In genomic region chr19:43438291-43439162, GRCh38 we compare ENCODE assay signal across 9 cellular contexts. TPM values are rescaled to one million over a fixed set of nuclear protein-coding genes. Genes with fewer than 3 reads are reported as not detected.
DNase-seq lines count a peak whose midpoint lies in the region; ATAC-seq and TF ChIP-seq lines count a peak whose summit lies in the region.
"Had no signal": no experiment of that assay in that cellular context is flagged by ENCODE, and none has a peak within 500 bp of the region (broad histone marks: within the 10 kb centered on the region; RNA-seq: fewer than 3 reads in every experiment).

No MANE protein-coding gene starts in this region.

- dilution Hi-C loops in mammary epithelial cell (cut with HindIII; ENCODE audit: low sequenced_read_pairs) = no loop called here

- intact Hi-C loops in mammary epithelial cell (cut with micrococcal nuclease) = no loop called here

- H3K4me3 Mint-ChIP-seq in progenitor cell of endocrine pancreas (ENCODE audit: low read depth) = no peak overlapping the region

- no peak overlapping the region for H3K27ac ChIP-seq in mammary epithelial cell (ENCODE audit: insufficient read depth, low read depth, low read length)
- H3K27ac ChIP-seq in muscle layer of duodenum (ENCODE audit: low read length) = peak overlapping the region; percentile 45

- no peaks in the 10 kb centered on the region for H3K4me1 Mint-ChIP-seq in progenitor cell of endocrine pancreas (ENCODE audit: low read depth)

- no TSS peak for BruUV-seq in mammary epithelial cell (replicated peaks; lab: Mats Ljungman, UMichigan)

- H3K27me3 ChIP-seq in mammary epithelial cell (ENCODE audit: insufficient read depth, low read length) (no peaks in the 10 kb centered on the region), muscle layer of duodenum (ENCODE audit: low read depth, low read length) (no peaks in the 10 kb centered on the region)

- H3K9me3 ChIP-seq in mammary epithelial cell (replicated peaks; ENCODE audit: insufficient read depth, low read length) = peaks cover 3% of the 10 kb centered on the region
- H3K9me3 ChIP-seq in muscle layer of duodenum (ENCODE audit: control insufficient read depth in 1 of 2, low read length in 2 of 2) = no peaks in the 10 kb centered on the region

- ATAC-seq in HG03432 (IDR thresholded peaks at IDR 0.05; ENCODE audit: unreplicated experiment) = no peak
- no peak for ATAC-seq in GM21529 (IDR thresholded peaks at IDR 0.05; ENCODE audit: unreplicated experiment)

- H3K27ac Mint-ChIP-seq in progenitor cell of endocrine pancreas = no peak overlapping the region

- H3K79me2 ChIP-seq in mammary epithelial cell (ENCODE audit: insufficient read depth, low read length) = no peaks in the 10 kb centered on the region

- no peak for TF ChIP-seq POLR2A in NB4 (IDR thresholded peaks at IDR 0.05; ENCODE audit: extremely low read depth, insufficient read length)

- peaks cover 20% of the 10 kb centered on the region for H3K27me3 Mint-ChIP-seq in progenitor cell of endocrine pancreas

- WGBS in mammary epithelial cell (ENCODE audit: low coverage, missing lambda C conversion rate) = 43% methylated on average over 10 of the region's 10 CpGs

- DNase-seq in COLO668 (lab: John Stamatoyannopoulos, UW; ENCODE audit: unreplicated experiment) = peak; percentile 28
- DNase-seq in NB4 (ENCODE audit: low read depth) = peak; percentile 36
- peak; percentile 46 for DNase-seq in mammary epithelial cell
- no peak for DNase-seq in progenitor cell of endocrine pancreas (ENCODE audit: low spot score, unreplicated experiment)
- no peak for DNase-seq in NCI-H345 (lab: John Stamatoyannopoulos, UW)

- no peaks in the 10 kb centered on the region for H4K20me1 ChIP-seq in mammary epithelial cell (ENCODE audit: insufficient read depth, low read length)

- H3K36me3 Mint-ChIP-seq in progenitor cell of endocrine pancreas (ENCODE audit: insufficient read depth) = no peaks in the 10 kb centered on the region

- H2AFZ ChIP-seq in mammary epithelial cell (ENCODE audit: low read depth, low read length) = no peak overlapping the region

- CTCF ChIA-PET in mammary epithelial cell (lab: Charles Lee; ENCODE audit: low non-redundant PET) = interaction anchor here (0.6 to 0.7 kb wide), 2 partner anchors 81 to 249 kb away, joined by 3 to 4 read pairs; no protein-coding TSS in a partner anchor

- H3K36me3 ChIP-seq in mammary epithelial cell (ENCODE audit: insufficient read depth, low read length) = no peaks in the 10 kb centered on the region
- no peaks in the 10 kb centered on the region for H3K36me3 ChIP-seq in muscle layer of duodenum (ENCODE audit: control insufficient read depth in 1 of 2, insufficient read depth in 2 of 2, low read length in 2 of 2)

- no peaks in the 10 kb centered on the region for H3K9me3 Mint-ChIP-seq in progenitor cell of endocrine pancreas (ENCODE audit: low read depth)

- no peak for TF ChIP-seq CTCF in NB4 (IDR thresholded peaks at IDR 0.05; ENCODE audit: low read depth, low read length)
- TF ChIP-seq CTCF in mammary epithelial cell (conservative IDR thresholded peaks at IDR 0.05 in 1 of 2, IDR thresholded peaks at IDR 0.05 in 1 of 2; ENCODE audit: extremely low read depth in 1 of 2, insufficient read depth in 1 of 2, low read depth in 1 of 2, low read length in 2 of 2) = no peak
- TF ChIP-seq CTCF in progenitor cell of endocrine pancreas (IDR thresholded peaks at IDR 0.05; ENCODE audit: unreplicated experiment) = no peak

- H3K4me3 ChIP-seq in NB4 (ENCODE audit: low read depth, low read length) = no peak overlapping the region
- H3K4me3 ChIP-seq in mammary epithelial cell (replicated peaks in 1 of 3; ENCODE audit: insufficient read depth in 1 of 3, low read depth in 2 of 3, low read length in 3 of 3) = no peak overlapping the region
- H3K4me3 ChIP-seq in muscle layer of duodenum (ENCODE audit: low read depth in 1 of 2, low read length in 2 of 2) = peak overlapping the region in 1 of 2 donors; percentile 28

- no peak overlapping the region for H3K9ac ChIP-seq in mammary epithelial cell (ENCODE audit: insufficient read depth, low read length)

- in situ Hi-C loops in mammary epithelial cell (cut with MboI; ENCODE audit: low sequenced_read_pairs in 2 of 2) = no loop called here

- H3K4me1 ChIP-seq in mammary epithelial cell (ENCODE audit: insufficient read depth, low read length) (peaks cover 8% of the 10 kb centered on the region), muscle layer of duodenum (ENCODE audit: control insufficient read depth in 1 of 2, insufficient read depth in 2 of 2, low read length in 2 of 2) (peaks cover 0 to 5% of the 10 kb centered on the region in 2 donors)

- H3K4me2 ChIP-seq in mammary epithelial cell (ENCODE audit: insufficient read depth, low read depth, low read length) = no peak overlapping the region

RNA-seq across cellular contexts. Expression of gene TEX101, which starts 23.8 kb away (rescaled TPM):
- total RNA-seq in mammary epithelial cell = not detected
- not detected for polyA plus RNA-seq in mammary epithelial cell
- not detected for polyA minus RNA-seq in mammary epithelial cell
- total RNA-seq in progenitor cell of endocrine pancreas = not detected in 2 replicates
- total RNA-seq: omental fat pad had no signal

RNA-seq across cellular contexts. Expression of gene LYPD3, which starts 26.9 kb away (rescaled TPM):
- total RNA-seq in mammary epithelial cell (10 to 100 TPM in 1 of 2 donors, under 1 TPM in 1; 0.33 to 30.7 TPM), progenitor cell of endocrine pancreas (0.47 and 0.60 TPM in 2 replicates)
- polyA plus RNA-seq in mammary epithelial cell = 29.8 TPM
- polyA minus RNA-seq in mammary epithelial cell = 30.0 TPM

Comparison
In these comparisons a context has a peak if more than half of its experiments do, and no peak if none do; other contexts are left out.
1. DNase-seq: peak in COLO668 (single experiment), NB4 (single experiment) and mammary epithelial cell (single experiment); none in progenitor cell of endocrine pancreas (single experiment) and NCI-H345 (single experiment).